11 cellular contexts compared by ENCODE assay signal in the genomic region with DNA sequence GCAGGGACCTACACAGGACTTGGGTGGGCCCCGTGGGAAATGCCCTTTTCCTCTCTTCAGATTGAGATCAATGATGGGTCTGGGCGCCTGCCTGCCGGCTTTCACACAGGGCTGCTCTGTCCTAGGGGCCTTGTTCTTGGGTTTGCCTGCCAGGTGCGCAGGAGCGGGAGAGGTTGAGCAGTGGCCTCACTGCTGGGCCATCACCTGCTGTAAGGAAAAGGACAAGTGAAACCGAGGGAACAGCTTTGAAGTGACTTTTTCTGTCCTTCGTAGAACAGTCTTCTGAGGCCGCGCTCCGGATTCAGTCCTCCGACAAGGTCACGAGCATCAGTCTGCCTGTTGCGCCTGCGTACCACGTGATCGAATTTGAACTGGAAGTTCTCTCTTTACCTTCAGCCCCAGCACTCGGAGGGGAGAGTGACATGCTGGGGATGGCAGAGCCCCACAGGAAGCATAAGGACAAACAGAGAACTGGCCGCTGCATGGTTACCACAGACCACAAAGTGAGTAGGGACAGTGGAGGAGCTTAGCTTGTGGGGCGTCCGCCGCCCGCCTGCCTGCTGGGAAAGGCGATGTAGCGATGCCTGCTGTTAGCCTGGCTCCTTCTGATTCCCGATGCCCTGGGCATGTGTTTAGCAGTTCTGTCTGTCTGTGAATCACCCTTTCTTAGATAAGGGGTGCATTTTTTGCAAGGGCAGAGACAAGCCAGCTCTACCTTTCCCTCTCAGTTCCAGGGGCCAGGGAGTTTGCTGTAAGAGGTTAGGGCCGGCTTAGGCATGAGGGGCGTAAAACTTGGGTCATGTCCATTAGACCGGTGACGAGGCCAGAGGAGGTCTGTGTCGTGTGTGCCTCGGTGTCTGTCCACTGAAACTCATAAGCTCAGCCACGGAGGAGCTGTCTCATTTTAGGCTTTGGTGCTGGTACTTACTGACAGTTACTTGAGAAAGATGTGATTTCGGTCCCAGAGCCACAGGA. TPM values are rescaled to one million over a fixed set of nuclear protein-coding genes. Genes with fewer than 3 reads are reported as not detected.
DNase-seq lines count a peak whose midpoint lies in the region; ATAC-seq and TF ChIP-seq lines count a peak whose summit lies in the region.
"Had no signal": no experiment of that assay in that cellular context is flagged by ENCODE, and none has a peak within 500 bp of the region (broad histone marks: within the 10 kb centered on the region; RNA-seq: fewer than 3 reads in every experiment).

No MANE protein-coding gene starts in this region.

- ATAC-seq in Right ventricle myocardium inferior, result no peak
- ATAC-seq in left ventricle myocardium superior, result no peak
- ATAC-seq in upper lobe of left lung (ENCODE audit: low FRiP score in 2 of 2), result peak in 1 of 2 donors; percentile 20
- ATAC-seq in GM21367 (IDR thresholded peaks at IDR 0.05; ENCODE audit: unreplicated experiment), result no peak
- ATAC-seq in GM18511 (IDR thresholded peaks at IDR 0.05; ENCODE audit: unreplicated experiment), result no peak

- H3K9me3 ChIP-seq in mucosa of rectum (ENCODE audit: control insufficient read depth in 2 of 2, low read length in 2 of 2) (no peaks in the 10 kb centered on the region), upper lobe of left lung (no peaks in the 10 kb centered on the region)

- TF ChIP-seq POLR2A in upper lobe of left lung (IDR thresholded peaks at IDR 0.05), result no peak

- peak overlapping the region; percentile 18 to 56 for H3K9ac ChIP-seq in mucosa of rectum (ENCODE audit: low read depth in 1 of 2, low read length in 2 of 2)

- H3K27ac ChIP-seq in angular gyrus (ENCODE audit: low read depth, low read length), result peak overlapping the region; percentile 100
- peak overlapping the region; percentile 93 to 96 for H3K27ac ChIP-seq in mucosa of rectum (ENCODE audit: low read depth in 2 of 2, low read length in 2 of 2)
- peak overlapping the region; percentile 58 to 80 (median 70) for H3K27ac ChIP-seq in upper lobe of left lung

- intact Hi-C loops in Right ventricle myocardium inferior (cut with DNase I) (no loop called here), left ventricle myocardium superior (cut with micrococcal nuclease) (no loop called here)

- WGBS in upper lobe of left lung, 2 donors, result 68 to 88% methylated on average over 32 to 33 of the region's 33 CpGs

- H3K27me3 ChIP-seq in mucosa of rectum (ENCODE audit: control insufficient read depth in 2 of 2, insufficient read depth in 2 of 2, low read length in 2 of 2) (no peaks in the 10 kb centered on the region), upper lobe of left lung (no peaks in the 10 kb centered on the region)

- TF ChIP-seq EP300 in upper lobe of left lung (IDR thresholded peaks at IDR 0.05), result no peak

- peak; percentile 77 for DNase-seq in Right ventricle myocardium inferior (ENCODE audit: missing footprints)
- no peak for DNase-seq in left ventricle myocardium superior
- peak in 1 of 2 donors; percentile 46 for DNase-seq in upper lobe of left lung
- no peak for DNase-seq in NK-92 (lab: John Stamatoyannopoulos, UW; ENCODE audit: unreplicated experiment)
- DNase-seq: activated effector memory CD4-positive, alpha-beta T cell treated with Interleukin-2 at 50 U/mL for 16 hours; NCI-H1436; trophoblast cell had no signal

- H3K4me1 ChIP-seq in mucosa of rectum (ENCODE audit: control insufficient read depth in 2 of 2, insufficient read depth in 2 of 2, low read length in 2 of 2) (peaks cover 44% of the 10 kb centered on the region in 2 donors), upper lobe of left lung (peaks cover 39 to 67% (median 53%) of the 10 kb centered on the region in 4 donors)

- TF ChIP-seq CTCF in upper lobe of left lung (IDR thresholded peaks at IDR 0.05), result no peak

- H3K36me3 ChIP-seq in mucosa of rectum (ENCODE audit: control insufficient read depth in 2 of 2, insufficient read depth in 2 of 2, low read length in 2 of 2) (peaks cover 37 to 72% of the 10 kb centered on the region in 2 donors), upper lobe of left lung (peaks cover 13 to 92% (median 66%) of the 10 kb centered on the region in 4 donors)

- H3K4me3 ChIP-seq in mucosa of rectum (ENCODE audit: low read length in 2 of 2), result peak overlapping the region in 1 of 2 donors; percentile 48
- H3K4me3 ChIP-seq in upper lobe of left lung, result no peak overlapping the region

RNA-seq across cellular contexts. Expression of a gene that starts 19.5 kb away (rescaled TPM):
- total RNA-seq in Right ventricle myocardium inferior, result 8.1 TPM
- total RNA-seq in left ventricle myocardium superior, result 8.7 TPM
- total RNA-seq in upper lobe of left lung, result 10 to 100 TPM in 2 of 6 donors, 1 to 10 TPM in 4; 2.0 to 15.7 (median 3.1) TPM

RNA-seq across cellular contexts. Expression of a gene that starts 45.8 kb away (rescaled TPM):
- total RNA-seq in Right ventricle myocardium inferior (143 TPM), left ventricle myocardium superior (141 TPM), upper lobe of left lung (10 to 100 TPM in 3 of 6 donors, 1 to 10 TPM in 3; 4.9 to 51.7 (median 10.2) TPM)
